8 cellular contexts compared by ENCODE assay signal in genomic region chr11:118956094-118956846, GRCh38. TPM values are rescaled to one million over a fixed set of nuclear protein-coding genes. Genes with fewer than 3 reads are reported as not detected.
DNase-seq lines count a peak whose midpoint lies in the region; ATAC-seq and TF ChIP-seq lines count a peak whose summit lies in the region.

UPK2 (plus strand) TSS chr11:118956298; CDS start chr11:118956351, 53 bp downstream.

- H3K4me1 ChIP-seq in SJSA1 (replicated peaks) (no peaks in the 10 kb centered on the region), gastroesophageal sphincter (peaks cover 0 to 8% (median 0%) of the 10 kb centered on the region in 3 donors), ovary (ENCODE audit: insufficient read depth) (no peaks in the 10 kb centered on the region), tibial nerve (peaks cover 0 to 7% (median 0%) of the 10 kb centered on the region in 4 donors)

- peak; percentile 65 for ATAC-seq in GM21367 (IDR thresholded peaks at IDR 0.05; ENCODE audit: unreplicated experiment)
- peak; percentile 94 for ATAC-seq in gastroesophageal sphincter

- TF ChIP-seq POLR2A in gastroesophageal sphincter (IDR thresholded peaks at IDR 0.05) (no peak), ovary (IDR thresholded peaks at IDR 0.05) (no peak), tibial nerve (IDR thresholded peaks at IDR 0.05) (no peak)

- no peak within 1 kb of the TSS for H3K27ac ChIP-seq in SJSA1
- H3K27ac ChIP-seq in gastroesophageal sphincter: no peak within 1 kb of the TSS
- no peak within 1 kb of the TSS for H3K27ac ChIP-seq in ovary
- no peak within 1 kb of the TSS for H3K27ac ChIP-seq in tibial nerve

- TF ChIP-seq CTCF in gastroesophageal sphincter (IDR thresholded peaks at IDR 0.05) (peak in 3 of 4 experiments; percentile 98 to 99 (median 99)), ovary (IDR thresholded peaks at IDR 0.05) (peak; percentile 95 to 97 (median 95)), tibial nerve (IDR thresholded peaks at IDR 0.05) (peak; percentile 91 to 99 (median 94))

- no peaks in the 10 kb centered on the region for H3K36me3 ChIP-seq in SJSA1
- no peaks in the 10 kb centered on the region for H3K36me3 ChIP-seq in gastroesophageal sphincter
- no peaks in the 10 kb centered on the region for H3K36me3 ChIP-seq in ovary
- no peaks in the 10 kb centered on the region for H3K36me3 ChIP-seq in tibial nerve

- H3K9me3 ChIP-seq in SJSA1 (replicated peaks) (no peaks in the 10 kb centered on the region), gastroesophageal sphincter (no peaks in the 10 kb centered on the region), ovary (no peaks in the 10 kb centered on the region), tibial nerve (no peaks in the 10 kb centered on the region)

- no peak for TF ChIP-seq EP300 in gastroesophageal sphincter (IDR thresholded peaks at IDR 0.05)
- no peak for TF ChIP-seq EP300 in ovary (IDR thresholded peaks at IDR 0.05)
- no peak for TF ChIP-seq EP300 in tibial nerve (IDR thresholded peaks at IDR 0.05)

- no CpG with 5 or more reads among the region's 7 CpGs for WGBS in gastroesophageal sphincter (ENCODE audit: low coverage in 1 of 2), 2 donors
- WGBS in ovary, 3 donors: 5 to 7% (median 5%) methylated on average over 7 of the region's 7 CpGs
- 8 to 9% methylated on average over 6 to 7 of the region's 7 CpGs for WGBS in tibial nerve, 2 donors

- H3K4me3 ChIP-seq in SJSA1: no peak within 1 kb of the TSS
- H3K4me3 ChIP-seq in gastroesophageal sphincter: no peak within 1 kb of the TSS
- no peak within 1 kb of the TSS for H3K4me3 ChIP-seq in ovary
- H3K4me3 ChIP-seq in tibial nerve: no peak within 1 kb of the TSS

- intact Hi-C loops in ovary (cut with DNase I): loop anchor here (2.0 to 5.0 kb wide), 4 partner anchors 49 to 269 kb away; no protein-coding TSS in a partner anchor

- H3K27me3 ChIP-seq in SJSA1 (replicated peaks) (no peaks in the 10 kb centered on the region), gastroesophageal sphincter (peaks cover 15% of the 10 kb centered on the region), ovary (no peaks in the 10 kb centered on the region), tibial nerve (peaks cover 0 to 12% of the 10 kb centered on the region in 2 donors)

- peak; percentile 18 to 84 (median 71) for DNase-seq in C1 segment of cervical spinal cord (lab: John Stamatoyannopoulos, UW)
- DNase-seq in M059J (ENCODE audit: low read depth): peak; percentile 81
- DNase-seq in SJSA1 (ENCODE audit: low read depth in 1 of 2, low spot score in 2 of 2): peak; percentile 45 to 74
- peak; percentile 88 for DNase-seq in activated gamma-delta T cell treated with Interleukin-2 at 50 U/mL for 16 hours
- DNase-seq in ovary: peak; percentile 84 to 91 (median 89)
- peak; percentile 77 to 86 for DNase-seq in tibial nerve (ENCODE audit: low spot score in 2 of 2)

RNA-seq across cellular contexts. Expression of gene UPK2, which starts in this region (rescaled TPM):
- total RNA-seq in M059J (2014; rRNA removed; shearing (Covaris generic)): not detected in 2 replicates
- not detected in 2 replicates for total RNA-seq in SJSA1 (2014; rRNA removed; shearing (Covaris generic))
- total RNA-seq in gastroesophageal sphincter: not detected
- total RNA-seq in ovary: not detected
- polyA plus RNA-seq in ovary: under 1 TPM in 1 of 2 donors, not detected in 1; 0.13 TPM
- not detected for total RNA-seq in tibial nerve

Comparison
In these comparisons a context has a peak if more than half of its experiments do, and no peak if none do; other contexts are left out.
1. Peak in DNase-seq in M059J; RNA of the gene not detected or under 1 TPM.
2. Peak in DNase-seq in SJSA1; RNA of the gene not detected or under 1 TPM.
3. Peak in ATAC-seq in gastroesophageal sphincter; RNA of the gene not detected or under 1 TPM.
4. Peak in DNase-seq in ovary; RNA of the gene not detected or under 1 TPM.
5. Peak in DNase-seq in tibial nerve; RNA of the gene not detected or under 1 TPM.